Comparison of ENCODE assay signal across 29 cellular contexts in genomic region chr3:151192545-151192944, GRCh38. TPM values are rescaled to one million over a fixed set of nuclear protein-coding genes. Genes with fewer than 3 reads are reported as not detected.
"Had no signal": no experiment of that assay in that cellular context is flagged by ENCODE, and none has a peak within 500 bp of the region (broad histone marks: within the 10 kb centered on the region; RNA-seq: fewer than 3 reads in every experiment).

No MANE protein-coding gene starts in this region.

- H3K4me1 ChIP-seq: adrenal gland, body of pancreas, gastroesophageal sphincter, left ventricle myocardium inferior, stomach, upper lobe of left lung had no signal

- H3K9me3 ChIP-seq: adrenal gland, body of pancreas, gastroesophageal sphincter, left ventricle myocardium inferior, stomach, thyroid gland, upper lobe of left lung had no signal

- H3K4me1 Mint-ChIP-seq: nephron had no signal

- DNase-seq: activated CD4-positive, alpha-beta T cell treated with anti-CD3 and anti-CD28 coated beads, Interleukin-2, amount 50 U/mL, for 4 hours; activated CD4-positive, CD25-positive, alpha-beta regulatory T cell treated with anti-CD3 and anti-CD28 coated beads, Interleukin-2, amount 50 U/mL, for 72 hours; activated naive CD4-positive, alpha-beta T cell; activated T-cell treated with anti-CD3 and anti-CD28 coated beads for 4 hours; adrenal gland; aorta; body of pancreas; dorsolateral prefrontal cortex; effector memory CD4-positive, alpha-beta T cell; islet precursor cell; left ventricle myocardium inferior; mesendoderm; posterior cingulate gyrus; right cardiac atrium; stimulated activated CD4-positive, alpha-beta T cell treated with anti-CD3 and anti-CD28 coated beads, Interleukin-2, amount 100 ng/mL, for 48 hours; stomach; T-helper 2 cell; thyroid gland; upper lobe of left lung had no signal

- H3K79me2 ChIP-seq: hepatocyte had no signal

- H3K27me3 ChIP-seq: adrenal gland, body of pancreas, dorsolateral prefrontal cortex, gastroesophageal sphincter, hepatocyte, stomach, thyroid gland, upper lobe of left lung had no signal

- H3K27ac ChIP-seq: adrenal gland, body of pancreas, coronary artery, dorsolateral prefrontal cortex, gastroesophageal sphincter, hepatocyte, left ventricle myocardium inferior, stomach, thyroid gland, upper lobe of left lung had no signal

- H3K9me3 Mint-ChIP-seq: nephron had no signal

- H3K27ac Mint-ChIP-seq: nephron had no signal

- H3K4me2 ChIP-seq: hepatocyte had no signal

- H3K4me3 ChIP-seq: adrenal gland, body of pancreas, coronary artery, dorsolateral prefrontal cortex, gastroesophageal sphincter, hepatocyte, left ventricle myocardium inferior, lung, stomach, thyroid gland, upper lobe of left lung had no signal

- H2AFZ ChIP-seq: hepatocyte had no signal

- H3K36me3 ChIP-seq: adrenal gland, gastroesophageal sphincter, left ventricle myocardium inferior, stomach, thyroid gland, upper lobe of left lung had no signal

- ATAC-seq: activated naive CD4-positive, alpha-beta T cell treated with anti-CD3 and anti-CD28 coated beads, Interleukin-2, amount 50 U/mL, for 72 hours; body of pancreas; gastroesophageal sphincter; right cardiac atrium had no signal

- H3K4me3 Mint-ChIP-seq: nephron had no signal

RNA-seq across cellular contexts. Expression of gene GPR171, which starts 10.5 kb away (rescaled TPM):
- total RNA-seq: epithelial cell of proximal tubule, fibroblast of lung, fibroblast of villous mesenchyme, hepatocyte, left ventricle myocardium inferior, osteoblast had no signal
- polyA plus RNA-seq: fibroblast of lung had no signal
